8 cellular contexts compared by ENCODE assay signal in the genomic region with DNA sequence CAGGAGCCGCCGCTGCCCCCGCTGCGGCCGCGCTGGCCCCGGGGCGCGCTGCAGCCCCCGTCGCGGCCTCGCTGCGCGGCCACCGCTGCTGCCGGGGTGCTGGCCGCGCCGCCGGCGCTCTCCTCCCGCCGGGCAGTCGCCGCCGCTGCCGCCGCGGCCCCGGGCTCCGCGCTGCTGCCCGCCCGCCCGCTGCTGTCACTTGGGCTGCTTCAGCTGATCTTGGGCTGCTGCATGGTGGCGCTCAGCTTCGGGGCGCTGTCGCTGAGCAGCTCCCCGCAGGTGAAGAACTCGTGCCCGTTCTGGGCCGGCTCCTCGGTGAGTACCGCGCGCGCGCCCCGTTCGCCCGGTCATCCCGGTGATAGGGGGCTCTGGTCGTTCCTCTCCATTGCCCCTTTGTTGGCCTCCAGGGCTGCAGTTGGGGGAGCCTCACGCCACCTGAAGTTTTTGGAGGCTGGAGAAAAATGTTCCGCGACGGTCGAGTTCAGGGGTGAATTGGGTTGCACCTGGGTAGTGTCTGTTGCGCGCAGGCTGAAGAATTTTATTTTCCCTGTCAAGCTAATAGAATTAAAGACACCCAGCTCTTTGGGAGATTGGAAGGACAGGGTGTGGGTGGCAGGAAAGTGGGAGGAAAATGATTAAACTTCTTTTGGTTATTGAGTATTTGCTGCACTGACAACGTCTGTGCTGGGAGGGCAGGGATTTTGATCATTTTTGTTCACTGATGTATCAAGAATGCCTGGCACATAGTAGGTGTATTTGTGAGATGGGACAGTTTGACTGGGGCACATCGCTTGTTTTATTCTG. TPM values are rescaled to one million over a fixed set of nuclear protein-coding genes. Genes with fewer than 3 reads are reported as not detected.
DNase-seq lines count a peak whose midpoint lies in the region; TF ChIP-seq lines count a peak whose summit lies in the region.

No MANE protein-coding gene starts in this region.

- 3 to 11% (median 6%) methylated on average over 27 to 64 of the region's 64 CpGs for WGBS in spleen, 5 donors

- DNase-seq in NCI-H1092 treated with DMSO at 0.1 percent for 48 hours (lab: John Stamatoyannopoulos, UW) (peak; percentile 21), NCI-H1092 (lab: John Stamatoyannopoulos, UW) (no peak), spleen (no peak), GDM1 (lab: John Stamatoyannopoulos, UW) (no peak), superior temporal gyrus (ENCODE audit: extremely low spot score) (no peak), NCI-H1694 (lab: John Stamatoyannopoulos, UW) (no peak)
- DNase-seq in activated T-helper 1 cell treated with anti-CD3 and anti-CD28 coated beads, Interleukin-12 subunit alpha, Interleukin-12 subunit beta, Interleukin-2, Interleukin-4 antibody, amounts not matched to agents 30 ng/mL and 10 ng/mL and 1 ng/mL, durations not matched to agents 14 hours and 24 hours and 36 hours (ENCODE audit: low spot score) = no peak

- peaks cover 4% of the 10 kb centered on the region for H3K4me1 Mint-ChIP-seq in activated T-helper 1 cell treated with anti-CD3 and anti-CD28 coated beads, Interleukin-12 subunit alpha, Interleukin-12 subunit beta, Interleukin-2, Interleukin-4 antibody, amounts not matched to agents 30 ng/mL and 10 ng/mL and 1 ng/mL, durations not matched to agents 14 hours and 24 hours and 36 hours (ENCODE audit: low read depth)

- H3K4me1 ChIP-seq in spleen = peaks cover 0 to 18% (median 4%) of the 10 kb centered on the region in 6 donors

- no peaks in the 10 kb centered on the region for H3K9me3 Mint-ChIP-seq in activated T-helper 1 cell treated with anti-CD3 and anti-CD28 coated beads, Interleukin-12 subunit alpha, Interleukin-12 subunit beta, Interleukin-2, Interleukin-4 antibody, amounts not matched to agents 30 ng/mL and 10 ng/mL and 1 ng/mL, durations not matched to agents 14 hours and 24 hours and 36 hours

- no peaks in the 10 kb centered on the region for H3K36me3 ChIP-seq in spleen

- H3K9me3 ChIP-seq in iPS-18c (ENCODE audit: control insufficient read depth, insufficient read depth, low read length) (peaks cover 2% of the 10 kb centered on the region), spleen (no peaks in the 10 kb centered on the region)

- H3K27me3 Mint-ChIP-seq in activated T-helper 1 cell treated with anti-CD3 and anti-CD28 coated beads, Interleukin-12 subunit alpha, Interleukin-12 subunit beta, Interleukin-2, Interleukin-4 antibody, amounts not matched to agents 30 ng/mL and 10 ng/mL and 1 ng/mL, durations not matched to agents 14 hours and 24 hours and 36 hours (ENCODE audit: insufficient read depth) = peaks cover 50% of the 10 kb centered on the region

- H3K27ac ChIP-seq in spleen = peak overlapping the region in 1 of 8 donors; percentile 66

- intact Hi-C loops in activated T-helper 1 cell treated with anti-CD3 and anti-CD28 coated beads, Interleukin-12 subunit alpha, Interleukin-12 subunit beta, Interleukin-2, Interleukin-4 antibody, amounts not matched to agents 30 ng/mL and 10 ng/mL and 1 ng/mL, durations not matched to agents 14 hours and 24 hours and 36 hours (cut with micrococcal nuclease) = no loop called here
- intact Hi-C loops in spleen (cut with DNase I; ENCODE audit: low total_unique reads) = no loop called here

- no peak for TF ChIP-seq CTCF in spleen (IDR thresholded peaks at IDR 0.05 in 8 of 11, conservative IDR thresholded peaks at IDR 0.05 in 3 of 11)

- peak overlapping the region; percentile 74 for H3K4me3 ChIP-seq in iPS-18c (ENCODE audit: insufficient read depth, low read depth, low read length)
- peak overlapping the region in 7 of 8 donors; percentile 23 to 66 (median 27) for H3K4me3 ChIP-seq in spleen

- H3K4me3 Mint-ChIP-seq in activated T-helper 1 cell treated with anti-CD3 and anti-CD28 coated beads, Interleukin-12 subunit alpha, Interleukin-12 subunit beta, Interleukin-2, Interleukin-4 antibody, amounts not matched to agents 30 ng/mL and 10 ng/mL and 1 ng/mL, durations not matched to agents 14 hours and 24 hours and 36 hours = peak overlapping the region; percentile 33

- no peaks in the 10 kb centered on the region for H3K36me3 Mint-ChIP-seq in activated T-helper 1 cell treated with anti-CD3 and anti-CD28 coated beads, Interleukin-12 subunit alpha, Interleukin-12 subunit beta, Interleukin-2, Interleukin-4 antibody, amounts not matched to agents 30 ng/mL and 10 ng/mL and 1 ng/mL, durations not matched to agents 14 hours and 24 hours and 36 hours (ENCODE audit: low read depth)

- peaks cover 0 to 61% (median 20%) of the 10 kb centered on the region in 7 donors for H3K27me3 ChIP-seq in spleen (replicated peaks in 1 of 7)

- no peak overlapping the region for H3K27ac Mint-ChIP-seq in activated T-helper 1 cell treated with anti-CD3 and anti-CD28 coated beads, Interleukin-12 subunit alpha, Interleukin-12 subunit beta, Interleukin-2, Interleukin-4 antibody, amounts not matched to agents 30 ng/mL and 10 ng/mL and 1 ng/mL, durations not matched to agents 14 hours and 24 hours and 36 hours

- no peak for TF ChIP-seq POLR2A in spleen (IDR thresholded peaks at IDR 0.05)

RNA-seq across cellular contexts. Expression of gene ENTREP1, which starts 0.6 kb away (rescaled TPM):
- not detected in 2 replicates for total RNA-seq in activated T-helper 1 cell treated with anti-CD3 and anti-CD28 coated beads, Interleukin-12 subunit alpha, Interleukin-12 subunit beta, Interleukin-2, Interleukin-4 antibody, amounts not matched to agents 30 ng/mL and 10 ng/mL and 1 ng/mL, durations not matched to agents 14 hours and 24 hours and 36 hours
- total RNA-seq in spleen = 1 to 10 TPM in 5 of 7 donors, under 1 TPM in 2; 0.74 to 2.6 (median 1.6) TPM
- polyA plus RNA-seq in spleen = 1 to 10 TPM in 1 of 3 donors, under 1 TPM in 2; 0.61 to 1.2 (median 0.99) TPM
